ENCODE assay signal across 8 cellular contexts in genomic region chr14:24095196-24096068, GRCh38. TPM values are rescaled to one million over a fixed set of nuclear protein-coding genes. Genes with fewer than 3 reads are reported as not detected.
DNase-seq lines count a peak whose midpoint lies in the region; ATAC-seq and TF ChIP-seq lines count a peak whose summit lies in the region.

No MANE protein-coding gene starts in this region.

- H3K27me3 ChIP-seq in osteoblast (ENCODE audit: insufficient read depth, low read length): no peaks in the 10 kb centered on the region

- ATAC-seq in HG02759 (IDR thresholded peaks at IDR 0.05; ENCODE audit: unreplicated experiment): peak; percentile 74

- H3K27ac ChIP-seq in osteoblast (ENCODE audit: low read depth, low read length): peak overlapping the region; percentile 57

- H2AFZ ChIP-seq in osteoblast (ENCODE audit: low read length): peak overlapping the region; percentile 91

- H3K4me2 ChIP-seq in osteoblast (ENCODE audit: insufficient read depth, low read length): peak overlapping the region; percentile 89

- no peaks in the 10 kb centered on the region for H3K9me3 ChIP-seq in osteoblast (ENCODE audit: low read depth, low read length)

- TF ChIP-seq CTCF in fibroblast of the aortic adventitia (IDR thresholded peaks at IDR 0.05; ENCODE audit: insufficient read depth, low read length) (no peak), osteoblast (IDR thresholded peaks at IDR 0.05; ENCODE audit: extremely low read depth, low read depth, low read length) (no peak)

- H3K4me1 ChIP-seq in osteoblast (ENCODE audit: insufficient read depth, low read length): peaks cover 10% of the 10 kb centered on the region

- H4K20me1 ChIP-seq in osteoblast (ENCODE audit: insufficient read depth, low read length): no peaks in the 10 kb centered on the region

- peak overlapping the region; percentile 87 for H3K4me3 ChIP-seq in fibroblast of the aortic adventitia (ENCODE audit: low read depth, low read length)
- peak overlapping the region; percentile 92 for H3K4me3 ChIP-seq in osteoblast (ENCODE audit: insufficient read depth, low read length)

- DNase-seq in activated naive CD4-positive, alpha-beta T cell treated with Interleukin-2 at 50 U/mL for 16 hours: peak; percentile 76
- DNase-seq in activated naive CD4-positive, alpha-beta T cell (lab: John Stamatoyannopoulos, UW): no peak
- DNase-seq in NCI-H2196 treated with DMSO at 0.1 percent for 48 hours (lab: John Stamatoyannopoulos, UW; ENCODE audit: unreplicated experiment) (peak; percentile 40), fibroblast of the aortic adventitia (ENCODE audit: low read depth) (peak; percentile 72), osteoblast (ENCODE audit: insufficient read length, low spot score, missing footprints) (peak; percentile 84), NCI-H2081 (lab: John Stamatoyannopoulos, UW) (no peak)
- DNase-seq in activated CD8-positive, alpha-beta memory T cell treated with anti-CD3 and anti-CD28 coated beads for 48 hours (ENCODE audit: low read depth in 2 of 3, low spot score in 2 of 3): peak; percentile 43 to 48 (median 44)

- peaks cover 10% of the 10 kb centered on the region for H3K79me2 ChIP-seq in osteoblast (ENCODE audit: insufficient read depth, low read length)

- H3K36me3 ChIP-seq in osteoblast (ENCODE audit: insufficient read depth, low read length): peaks cover 8% of the 10 kb centered on the region

RNA-seq across cellular contexts. Expression of gene PCK2, which starts 1.3 kb away (rescaled TPM):
- 20.1 and 36.5 TPM in 2 replicates for total RNA-seq in fibroblast of the aortic adventitia (ENCODE audit: low replicate concordance)
- total RNA-seq in osteoblast: 26.2 and 35.1 TPM in 2 replicates

RNA-seq across cellular contexts. Expression of gene DCAF11, which starts 19.1 kb away (rescaled TPM):
- total RNA-seq in fibroblast of the aortic adventitia (ENCODE audit: low replicate concordance) (44.6 and 85.3 TPM in 2 replicates), osteoblast (73.4 and 84.7 TPM in 2 replicates)

RNA-seq across cellular contexts. Expression of gene NRL, which starts 19.3 kb away (rescaled TPM):
- total RNA-seq in fibroblast of the aortic adventitia (ENCODE audit: low replicate concordance) (0.90 and 4.1 TPM in 2 replicates), osteoblast (1.5 and 1.8 TPM in 2 replicates)

RNA-seq across cellular contexts. Expression of gene CPNE6, which starts 24.1 kb away (rescaled TPM):
- not detected in 2 replicates for total RNA-seq in fibroblast of the aortic adventitia (ENCODE audit: low replicate concordance)
- total RNA-seq in osteoblast: not detected in 2 replicates

RNA-seq across cellular contexts. Expression of gene FITM1, which starts 35.0 kb away (rescaled TPM):
- total RNA-seq in fibroblast of the aortic adventitia (ENCODE audit: low replicate concordance) (0.18 TPM in 1 of 2 replicates, not detected in the other), osteoblast (0.29 and 0.72 TPM in 2 replicates)

Comparison
In these comparisons a context has a peak if more than half of its experiments do, and no peak if none do; other contexts are left out.
1. DNase-seq: peak in activated naive CD4-positive, alpha-beta T cell treated with Interleukin-2 at 50 U/mL for 16 hours (single experiment), NCI-H2196 treated with DMSO at 0.1 percent for 48 hours (single experiment), activated CD8-positive, alpha-beta memory T cell treated with anti-CD3 and anti-CD28 coated beads for 48 hours (3 of 3), fibroblast of the aortic adventitia (single experiment) and osteoblast (single experiment); none in activated naive CD4-positive, alpha-beta T cell (0 of 4) and NCI-H2081 (0 of 2).